37 cellular contexts compared by ENCODE assay signal in the genomic region with DNA sequence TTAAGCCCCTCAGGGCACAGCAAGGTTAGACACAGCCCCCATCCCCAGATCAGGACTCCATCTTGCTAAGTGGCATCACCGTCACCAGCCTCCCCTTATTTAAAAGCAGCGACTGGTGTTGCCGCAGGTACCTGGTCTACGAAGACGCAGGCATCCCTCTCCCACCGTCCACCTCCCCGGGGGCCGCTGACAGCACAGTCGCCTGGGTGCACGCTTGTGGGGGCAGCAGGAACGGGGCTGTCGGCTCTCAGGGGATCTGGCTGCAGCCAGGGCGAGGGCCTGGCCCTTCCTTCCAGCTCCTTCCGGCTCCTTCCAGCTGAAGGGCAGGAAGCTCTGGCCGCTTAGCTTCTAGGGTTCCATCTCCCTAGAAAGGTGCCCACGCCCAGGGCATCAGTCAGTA. TPM values are rescaled to one million over a fixed set of nuclear protein-coding genes. Genes with fewer than 3 reads are reported as not detected.
"Had no signal": no experiment of that assay in that cellular context is flagged by ENCODE, and none has a peak within 500 bp of the region (broad histone marks: within the 10 kb centered on the region; RNA-seq: fewer than 3 reads in every experiment).

No MANE protein-coding gene starts in this region.

- H3K4me3 ChIP-seq: esophagus squamous epithelium, gastroesophageal sphincter, heart right ventricle had no signal

- FAIRE-seq: astrocyte, bronchial epithelial cell, colon had no signal

- H3K27me3 ChIP-seq: brain microvascular endothelial cell had no signal

- H3K9me3 ChIP-seq: esophagus squamous epithelium, gastroesophageal sphincter, heart right ventricle had no signal

- H3K4me1 ChIP-seq: esophagus squamous epithelium had no signal

- DNase-seq: activated CD4-positive, alpha-beta T cell treated with anti-CD3 and anti-CD28 coated beads for 1 hour; activated CD4-positive, alpha-beta T cell treated with anti-CD3 and anti-CD28 coated beads for 48 hours; activated CD4-positive, alpha-beta T cell treated with anti-CD3 and anti-CD28 coated beads, Interleukin-2, amount 50 U/mL, for 1 hour; activated CD4-positive, alpha-beta T cell treated with anti-CD3 and anti-CD28 coated beads, Interleukin-2, amount 50 U/mL, for 48 hours; activated CD8-positive, alpha-beta memory T cell treated with anti-CD3 and anti-CD28 coated beads for 24 hours; activated CD8-positive, alpha-beta T cell treated with anti-CD3 and anti-CD28 coated beads for 36 hours; activated effector memory CD4-positive, alpha-beta T cell treated with Interleukin-2 at 50 U/mL for 16 hours; activated gamma-delta T cell treated with Interleukin-2 at 50 U/mL for 16 hours; activated naive CD4-positive, alpha-beta T cell treated with anti-CD3 and anti-CD28 coated beads, Interleukin-2, amount 50 U/mL, for 16 hours; activated naive CD4-positive, alpha-beta T cell treated with Interleukin-2 at 50 U/mL for 16 hours; activated T-cell treated with anti-CD3 and anti-CD28 coated beads, Interleukin-2, amount 50 U/mL, for 4 hours; amniotic stem cell; anterior cingulate cortex; brain microvascular endothelial cell; cortex of kidney; dermis blood vessel endothelial cell; effector CD4-positive, alpha-beta T cell; effector memory CD8-positive, alpha-beta T cell; esophagus squamous epithelium; foreskin melanocyte; heart right ventricle; T-cell; T1000 had no signal

- ATAC-seq: activated CD8-positive, alpha-beta T cell treated with anti-CD3 and anti-CD28 coated beads for 36 hours; activated T-cell treated with anti-CD3 and anti-CD28 coated beads, Interleukin-2, amount 50 U/mL, for 4 hours; activated T-helper 17 cell treated with anti-CD3 and anti-CD28 coated beads, Interleukin-2, amount 50 U/mL, for 72 hours; effector memory CD8-positive, alpha-beta T cell; gastroesophageal sphincter; T-cell; WTC11 had no signal

- H3K27ac ChIP-seq: brain microvascular endothelial cell, esophagus squamous epithelium, gastroesophageal sphincter had no signal

RNA-seq across cellular contexts. Expression of a gene that starts 17.6 kb away (rescaled TPM):
- total RNA-seq: activated CD8-positive, alpha-beta T cell treated with anti-CD3 and anti-CD28 coated beads for 36 hours; activated T-cell treated with anti-CD3 and anti-CD28 coated beads, Interleukin-2, amount 50 U/mL, for 4 hours; activated T-helper 17 cell treated with anti-CD3 and anti-CD28 coated beads, Interleukin-2, amount 50 U/mL, for 72 hours; astrocyte; bronchial epithelial cell; cardiac septum; cerebellum; dermis blood vessel endothelial cell; esophagus squamous epithelium; fibroblast of lung; fibroblast of villous mesenchyme; gastroesophageal sphincter; glomerular endothelial cell; heart right ventricle; T-cell; T-helper 2 cell treated with Interferon-gamma antibody and Interleukin-4, amounts not matched to agents 100 ng/mL and 5 ng/mL, for 36 hours had no signal
- polyA plus RNA-seq: adipose tissue, esophagus, fibroblast of lung had no signal

RNA-seq across cellular contexts. Expression of a gene that starts 37.9 kb away (rescaled TPM):
- total RNA-seq: bronchial epithelial cell; T-helper 2 cell treated with Interferon-gamma antibody and Interleukin-4, amounts not matched to agents 100 ng/mL and 5 ng/mL, for 36 hours had no signal
- polyA plus RNA-seq: fibroblast of lung had no signal
